ENCODE assay signal across 23 cellular contexts in the genomic region with DNA sequence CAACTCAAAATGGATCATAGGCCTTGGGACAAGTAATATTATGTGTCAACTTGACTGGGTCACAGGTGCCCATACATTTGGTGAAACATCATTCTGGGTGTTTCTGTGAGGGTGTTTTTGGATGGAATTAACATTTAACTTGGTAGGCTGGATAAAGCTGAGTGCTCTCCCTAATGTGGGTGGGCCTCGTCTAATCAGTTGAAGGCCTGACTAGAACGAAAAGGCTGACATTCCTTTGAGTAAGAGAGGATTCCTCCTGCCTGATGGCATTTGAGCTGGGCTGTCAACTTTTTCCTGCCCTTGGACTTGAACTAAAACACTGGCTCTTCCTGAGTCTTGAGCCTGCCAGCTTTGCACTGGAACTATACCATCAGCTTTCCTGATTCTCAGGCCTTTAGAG.
"Had no signal": no experiment of that assay in that cellular context is flagged by ENCODE, and none has a peak within 500 bp of the region (broad histone marks: within the 10 kb centered on the region; RNA-seq: fewer than 3 reads in every experiment).

No MANE protein-coding gene starts in this region.

- H3K9ac ChIP-seq: parathyroid adenoma had no signal

- H3K27ac ChIP-seq: esophagus squamous epithelium, gastroesophageal sphincter, left ventricle myocardium inferior, lower lobe of right lung, parathyroid adenoma, prostate gland, spleen, upper lobe of right lung had no signal

- FAIRE-seq: kidney had no signal

- H3K36me3 ChIP-seq: esophagus squamous epithelium, gastroesophageal sphincter, left ventricle myocardium inferior, lower lobe of right lung, prostate gland, spleen, tibial artery, upper lobe of right lung had no signal

- DNase-seq: effector memory CD8-positive, alpha-beta T cell; esophagus squamous epithelium; foreskin fibroblast; glutamatergic neuron; immature natural killer cell; kidney; left cardiac atrium; left ventricle myocardium inferior; lower lobe of right lung; mesenchymal stem cell; naive B cell; occipital lobe; spleen; stimulated activated CD4-positive, alpha-beta T cell treated with anti-CD3 and anti-CD28 coated beads, Interleukin-15, amount 100 ng/mL, for 24 hours; stimulated activated CD4-positive, alpha-beta T cell treated with anti-CD3 and anti-CD28 coated beads, Interleukin-1b, Interleukin-23, amount 100 ng/mL, for 48 hours; stimulated activated CD4-positive, alpha-beta T cell treated with anti-CD3 and anti-CD28 coated beads, Interleukin-4, amount 100 ng/mL, for 24 hours; upper lobe of right lung had no signal

- H3K27me3 ChIP-seq: esophagus squamous epithelium, gastroesophageal sphincter, tibial artery, upper lobe of right lung had no signal

- ATAC-seq: effector memory CD8-positive, alpha-beta T cell; gastroesophageal sphincter; left cardiac atrium; lower lobe of right lung; sciatic nerve; stimulated activated memory B cell treated with anti-CD40 and anti-IgM and Interleukin-4, amounts not matched to agents 10 μg/mL and 1 μg/mL and 100 μg/mL, for 72 hours; upper lobe of right lung had no signal

- H3K9me3 ChIP-seq: esophagus squamous epithelium, gastroesophageal sphincter, left ventricle myocardium inferior, lower lobe of right lung, prostate gland, spleen, tibial artery, upper lobe of right lung had no signal

- H3K79me2 ChIP-seq: parathyroid adenoma had no signal

- H2AFZ ChIP-seq: parathyroid adenoma had no signal

- H3K4me3 ChIP-seq: esophagus squamous epithelium, gastroesophageal sphincter, left ventricle myocardium inferior, lower lobe of right lung, prostate gland, spleen, tibial artery, upper lobe of right lung had no signal

- H3K4me1 ChIP-seq: esophagus squamous epithelium, gastroesophageal sphincter, left ventricle myocardium inferior, lower lobe of right lung, parathyroid adenoma, prostate gland, spleen, upper lobe of right lung had no signal
